In genomic region chr7:1103009-1103788, GRCh38 we compare ENCODE assay signal across 10 cellular contexts. TPM values are rescaled to one million over a fixed set of nuclear protein-coding genes. Genes with fewer than 3 reads are reported as not detected.
DNase-seq lines count a peak whose midpoint lies in the region; ATAC-seq, FAIRE-seq and TF ChIP-seq lines count a peak whose summit lies in the region.
"Had no signal": no experiment of that assay in that cellular context is flagged by ENCODE, and none has a peak within 500 bp of the region (broad histone marks: within the 10 kb centered on the region; RNA-seq: fewer than 3 reads in every experiment).

No MANE protein-coding gene starts in this region.

- peaks cover 5% of the 10 kb centered on the region for H3K79me2 ChIP-seq in GM12878 (ENCODE audit: control insufficient read depth, insufficient read depth, low read length)

- TF ChIP-seq RAD21 in GM12878 (IDR thresholded peaks at IDR 0.05; ENCODE audit: insufficient read depth, low read depth, low read length) = no peak

- peak; percentile 62; the same call in 1 of the 2 replicates for TF ChIP-seq POLR2A in GM12878 (IDR thresholded peaks at IDR 0.05; ENCODE audit: low read depth, low read length)

- intact Hi-C loops in GM12878 (cut with micrococcal nuclease; ENCODE audit: unreplicated experiment) = loop anchor here (1.0 to 2.0 kb wide), 2 partner anchors 16 to 35 kb away; a partner anchor contains a TSS

- ATAC-seq in HG02981 (IDR thresholded peaks at IDR 0.05; ENCODE audit: unreplicated experiment) (peak; percentile 36), GM12878 (peak; percentile 79)

- SMC1A ChIA-PET in GM12878 (lab: Charles Lee; ENCODE audit: uncharacterized antibody, unreplicated experiment) = interaction anchor here (0.7 to 5.1 kb wide), 15 partner anchors 8 to 125 kb away, joined by 3 to 38 read pairs (median 5); partner anchors contain the start of genes GPER1 and ZFAND2A

- peak; percentile 91 for FAIRE-seq in GM12878 (lab: Jason Lieb, UNC)

- peak overlapping the region; percentile 70 for H3K27ac ChIP-seq in GM12878 (ENCODE audit: control insufficient read depth, insufficient read depth)
- H3K27ac ChIP-seq: C4-2B had no signal

- H3K9me3 ChIP-seq in GM12878 (replicated peaks; ENCODE audit: control insufficient read depth, insufficient read depth, low read length) = no peaks in the 10 kb centered on the region; the same call in 2 of the 3 replicates

- H3K9ac ChIP-seq in GM12878 (ENCODE audit: control insufficient read depth, insufficient read depth, low read length) = peak overlapping the region; percentile 49

- POLR2A ChIA-PET in GM12878 (lab: Charles Lee) = interaction anchor here (1.1 to 5.1 kb wide), 5 partner anchors 10 to 40 kb away, joined by 3 to 36 read pairs (median 4); partner anchors contain the start of gene GPER1

- no TSS peak for BruUV-seq in GM12878 (replicated peaks; lab: Mats Ljungman, UMichigan)

- H3K36me3 ChIP-seq in GM12878 (ENCODE audit: control insufficient read depth in 2 of 2, insufficient read depth in 2 of 2, low read length in 1 of 2) = peaks cover 1 to 2% of the 10 kb centered on the region in 2 experiments; a peak in 3 of 4 replicates

- no peak for TF ChIP-seq CTCF in GM12878 (IDR thresholded peaks at IDR 0.05 in 2 of 3, conservative IDR thresholded peaks at IDR 0.05 in 1 of 3; ENCODE audit: control insufficient read depth in 2 of 3, extremely low read depth in 1 of 3, insufficient read depth in 1 of 3, low read depth in 3 of 3, low read length in 3 of 3)

- peak; percentile 38 to 78; a peak in 3 of 4 replicates for TF ChIP-seq EP300 in GM12878 (IDR thresholded peaks at IDR 0.05; ENCODE audit: borderline replicate concordance in 1 of 2, control insufficient read depth in 1 of 2, low read depth in 2 of 2, low read length in 2 of 2)

- CTCF ChIA-PET in GM12878 (lab: Yijun Ruan, JAX) = interaction anchor here (1.0 to 6.1 kb wide), 12 partner anchors 16 to 110 kb away, joined by 3 to 77 read pairs (median 6); partner anchors contain the start of gene GPER1

- peak overlapping the region; percentile 63 for H2AFZ ChIP-seq in GM12878 (ENCODE audit: control insufficient read depth, low read depth, low read length)

- in situ Hi-C loops in GM12878 (cut with MboI) = no loop called here

- peak; percentile 20 to 31 for DNase-seq in stimulated activated CD4-positive, alpha-beta T cell treated with anti-CD3 and anti-CD28 coated beads, Interleukin-2, amount 100 ng/mL, for 24 hours
- no peak for DNase-seq in stimulated activated CD4-positive, alpha-beta T cell treated with anti-CD3 and anti-CD28 coated beads, Interleukin-12 subunit alpha, Interleukin-12 subunit beta, amount 100 ng/mL, for 4 hours
- DNase-seq in GM12878 (ENCODE audit: low read depth, low spot score) = peak; percentile 73
- no peak for DNase-seq in foreskin melanocyte
- no peak for DNase-seq in NCI-H524 (lab: John Stamatoyannopoulos, UW)
- no peak for DNase-seq in DMS 273 (lab: John Stamatoyannopoulos, UW; ENCODE audit: unreplicated experiment)
- no peak for DNase-seq in hypothalamus (lab: John Stamatoyannopoulos, UW)
- DNase-seq: kidney glomerular epithelial cell had no signal

- no peaks in the 10 kb centered on the region for H3K27me3 ChIP-seq in GM12878 (replicated peaks in 1 of 2; ENCODE audit: control insufficient read depth in 2 of 2, insufficient read depth in 2 of 2, low read length in 1 of 2)

- H3K4me3 ChIP-seq in GM12878 = peak overlapping the region; percentile 64

- peak overlapping the region; percentile 55 for H3K4me2 ChIP-seq in GM12878 (ENCODE audit: control insufficient read depth, insufficient read depth)

- WGBS in GM12878 (ENCODE audit: insufficient coverage, insufficient replicate concordance, low lambda C conversion rate, missing lambda C conversion rate) = 2% methylated on average over 34 of the region's 34 CpGs

- peaks cover 33% of the 10 kb centered on the region for H3K4me1 ChIP-seq in GM12878 (ENCODE audit: control insufficient read depth, insufficient read depth, low read length)

- RAD21 ChIA-PET in GM12878 (lab: Charles Lee; ENCODE audit: unreplicated experiment) = interaction anchor here (0.9 to 4.0 kb wide), 10 partner anchors 8 to 129 kb away, joined by 3 to 41 read pairs (median 6); partner anchors contain the start of gene GPER1

- no peaks in the 10 kb centered on the region for H4K20me1 ChIP-seq in GM12878 (ENCODE audit: control insufficient read depth, insufficient read depth)

TF ChIP-seq in GM12878, 131 proteins besides CTCF, POLR2A, EP300 and RAD21 (continues in another document):
- TF ChIP-seq RUNX3 (IDR thresholded peaks at IDR 0.05; ENCODE audit: low read length) (peak; percentile 74; the same call in 1 of the 2 replicates), RB1 (IDR thresholded peaks at IDR 0.05; ENCODE audit: borderline replicate concordance) (no peak), MEF2A (IDR thresholded peaks at IDR 0.05; ENCODE audit: insufficient read depth, low read depth, low read length) (0 out of 2 replicates have a peak, but pooled peaks have one; percentile 25), ZBTB33 (IDR thresholded peaks at IDR 0.05) (no peak), RELA (IDR thresholded peaks at IDR 0.05; ENCODE audit: borderline replicate concordance, partially characterized antibody) (peak; percentile 64)

RNA-seq across cellular contexts. Expression of gene GPER1, which starts 15.3 kb away (rescaled TPM):
- 22.4 and 23.1 TPM in 2 replicates for total RNA-seq in GM12878 (2013; cell fraction: nucleolus; rRNA removed)
- total RNA-seq in GM12878 (2014; rRNA removed) (5.3 and 5.5 TPM in 2 replicates), GM12878 (2014; rRNA removed; fragmentation: Illumina TruSeq; extraction: Trizol) (1.8 and 2.2 TPM in 2 replicates), GM12878 (2021) (6.3 and 7.7 TPM in 2 replicates)
- 3.5 TPM for polyA plus RNA-seq in GM12878 (2011; ENCODE audit: low read depth)
- polyA plus RNA-seq in GM12878 (2011; rRNA removed) (1.3 and 1.9 TPM in 2 replicates), GM12878 (2014; fragmentation: Illumina TruSeq; extraction: Trizol) (0.73 and 1.4 TPM in 2 replicates), GM12878 (2014; fragmentation: Nextera tagmentation; extraction: Ambion mirVana) (under 1 TPM; 0.03 to 0.73 TPM), GM12878 (2014; rRNA removed) (6.5 TPM in 2 replicates), GM12878 (2016; fragmentation: Nextera tagmentation; extraction: Ambion mirVana) (1 to 10 TPM; 3.0 to 5.2 TPM)
- polyA plus RNA-seq in GM12878 (2011; cell fraction: cytosol; rRNA removed) = 3.7 and 5.1 TPM in 2 replicates
- polyA plus RNA-seq in GM12878 (2011; cell fraction: nucleus; rRNA removed) = 7.0 and 10.0 TPM in 2 replicates
- polyA plus RNA-seq in GM12878 (2012) = 8.0 and 8.4 TPM in 2 replicates
- 3.1 and 5.3 TPM in 2 replicates for polyA minus RNA-seq in GM12878 (2011; rRNA and poly(A)+ RNA removed)
- 2.1 and 2.3 TPM in 2 replicates for polyA minus RNA-seq in GM12878 (2011; cell fraction: cytosol; rRNA and poly(A)+ RNA removed)
- polyA minus RNA-seq in GM12878 (2011; cell fraction: nucleus; rRNA and poly(A)+ RNA removed) = 0.96 and 1.5 TPM in 2 replicates

RNA-seq across cellular contexts. Expression of gene ZFAND2A, which starts 56.8 kb away (rescaled TPM):
- 22.3 and 26.6 TPM in 2 replicates for total RNA-seq in GM12878 (2013; cell fraction: nucleolus; rRNA removed)
- 15.4 and 19.4 TPM in 2 replicates for total RNA-seq in GM12878 (2014; rRNA removed)
- total RNA-seq in GM12878 (2014; rRNA removed; fragmentation: Illumina TruSeq; extraction: Trizol) = 16.0 and 17.6 TPM in 2 replicates
- 14.8 and 16.7 TPM in 2 replicates for total RNA-seq in GM12878 (2021)
- 28.4 TPM for polyA plus RNA-seq in GM12878 (2011; ENCODE audit: low read depth)
- 30.8 and 32.5 TPM in 2 replicates for polyA plus RNA-seq in GM12878 (2011; rRNA removed)
- polyA plus RNA-seq in GM12878 (2011; cell fraction: cytosol; rRNA removed) = 27.5 TPM in 2 replicates
- polyA plus RNA-seq in GM12878 (2011; cell fraction: nucleus; rRNA removed) = 22.1 and 26.6 TPM in 2 replicates
- 28.4 and 35.3 TPM in 2 replicates for polyA plus RNA-seq in GM12878 (2012)
- polyA plus RNA-seq in GM12878 (2014; fragmentation: Illumina TruSeq; extraction: Trizol) = 14.1 and 17.2 TPM in 2 replicates
- 10 to 100 TPM; 34.9 to 39.9 TPM for polyA plus RNA-seq in GM12878 (2014; fragmentation: Nextera tagmentation; extraction: Ambion mirVana)
- polyA plus RNA-seq in GM12878 (2014; rRNA removed) = 19.8 and 23.1 TPM in 2 replicates
- 10 to 100 TPM; 21.7 to 23.1 TPM for polyA plus RNA-seq in GM12878 (2016; fragmentation: Nextera tagmentation; extraction: Ambion mirVana)
- polyA minus RNA-seq in GM12878 (2011; rRNA and poly(A)+ RNA removed) = 12.7 and 16.2 TPM in 2 replicates
- polyA minus RNA-seq in GM12878 (2011; cell fraction: cytosol; rRNA and poly(A)+ RNA removed) = 5.8 and 9.6 TPM in 2 replicates
- 15.6 and 20.4 TPM in 2 replicates for polyA minus RNA-seq in GM12878 (2011; cell fraction: nucleus; rRNA and poly(A)+ RNA removed)

RNA-seq across cellular contexts. Expression of gene GPR146, which starts 58.9 kb away (rescaled TPM):
- total RNA-seq in GM12878 (2013; cell fraction: nucleolus; rRNA removed) = 30.0 and 31.5 TPM in 2 replicates
- total RNA-seq in GM12878 (2014; rRNA removed) (0.65 and 0.68 TPM in 2 replicates), GM12878 (2014; rRNA removed; fragmentation: Illumina TruSeq; extraction: Trizol) (0.36 and 0.92 TPM in 2 replicates), GM12878 (2021) (0.51 and 1.1 TPM in 2 replicates)
- polyA plus RNA-seq in GM12878 (2011; ENCODE audit: low read depth) = 3.5 TPM
- polyA plus RNA-seq in GM12878 (2011; rRNA removed) (9.0 and 12.0 TPM in 2 replicates), GM12878 (2014; fragmentation: Illumina TruSeq; extraction: Trizol) (0.19 TPM in 1 of 2 replicates, not detected in the other), GM12878 (2014; fragmentation: Nextera tagmentation; extraction: Ambion mirVana) (not detected), GM12878 (2014; rRNA removed) (0.50 and 0.80 TPM in 2 replicates), GM12878 (2016; fragmentation: Nextera tagmentation; extraction: Ambion mirVana) (1 to 10 TPM in 1 of 2 experiments, under 1 TPM in 1; 0.56 to 1.0 TPM)
- 12.9 and 14.2 TPM in 2 replicates for polyA plus RNA-seq in GM12878 (2011; cell fraction: cytosol; rRNA removed)
- polyA plus RNA-seq in GM12878 (2011; cell fraction: nucleus; rRNA removed) = 18.1 and 26.9 TPM in 2 replicates
- 5.0 and 11.4 TPM in 2 replicates for polyA plus RNA-seq in GM12878 (2012)
- polyA minus RNA-seq in GM12878 (2011; rRNA and poly(A)+ RNA removed) = 11.6 and 21.0 TPM in 2 replicates
- polyA minus RNA-seq in GM12878 (2011; cell fraction: cytosol; rRNA and poly(A)+ RNA removed) = 2.2 and 3.7 TPM in 2 replicates
- 6.0 and 13.7 TPM in 2 replicates for polyA minus RNA-seq in GM12878 (2011; cell fraction: nucleus; rRNA and poly(A)+ RNA removed)

Comparison
In these comparisons a context has a peak if more than half of its experiments do, and no peak if none do; other contexts are left out.
1. DNase-seq: peak in stimulated activated CD4-positive, alpha-beta T cell treated with anti-CD3 and anti-CD28 coated beads, Interleukin-2, amount 100 ng/mL, for 24 hours (2 of 2) and GM12878 (single experiment); none in stimulated activated CD4-positive, alpha-beta T cell treated with anti-CD3 and anti-CD28 coated beads, Interleukin-12 subunit alpha, Interleukin-12 subunit beta, amount 100 ng/mL, for 4 hours (single experiment), foreskin melanocyte (single experiment), NCI-H524 (0 of 2), DMS 273 (single experiment) and hypothalamus (0 of 51).